ENCODE assay signal across 18 cellular contexts in the genomic region with DNA sequence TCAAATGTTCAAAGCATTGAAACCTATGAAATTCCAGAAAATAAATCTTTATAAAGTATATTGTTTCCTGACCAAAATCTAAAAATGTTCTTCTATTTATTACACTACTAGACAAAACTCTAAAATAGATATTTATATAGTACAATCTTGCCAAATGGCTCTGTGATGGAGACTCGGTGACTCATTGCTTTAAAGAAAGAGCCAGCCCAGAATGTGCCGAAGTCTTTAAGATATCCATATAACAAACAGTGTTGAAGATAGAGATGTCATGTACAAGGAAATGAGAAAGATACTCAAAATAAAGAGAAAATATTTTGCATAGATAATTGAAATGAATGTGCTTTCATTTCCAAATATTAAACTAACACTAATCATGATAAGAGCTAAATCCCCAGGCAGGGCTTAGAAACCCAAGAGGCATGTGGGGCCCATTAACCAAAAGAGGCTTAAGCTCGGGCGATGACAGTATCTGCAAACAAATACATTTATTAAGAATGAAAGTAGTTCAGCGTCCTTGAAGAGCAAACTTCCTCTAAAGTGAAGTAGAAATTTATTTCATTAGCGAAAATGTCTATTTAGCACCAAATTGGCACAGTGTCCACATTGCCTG.
DNase-seq lines count a peak whose midpoint lies in the region; ATAC-seq, FAIRE-seq and TF ChIP-seq lines count a peak whose summit lies in the region.
"Had no signal": no experiment of that assay in that cellular context is flagged by ENCODE, and none has a peak within 500 bp of the region (broad histone marks: within the 10 kb centered on the region; RNA-seq: fewer than 3 reads in every experiment).

No MANE protein-coding gene starts in this region.

- intact Hi-C loops in IMR-90 (cut with micrococcal nuclease), result no loop called here

- no peaks in the 10 kb centered on the region for H4K20me1 ChIP-seq in IMR-90 (ENCODE audit: insufficient read depth, low read length)

- H3K9me3 ChIP-seq in A549, result peaks cover 4% of the 10 kb centered on the region; the same call in 1 of the 3 replicates
- H3K9me3 ChIP-seq in IMR-90 (ENCODE audit: control insufficient read depth, insufficient read depth, low read length), result no peaks in the 10 kb centered on the region

- no peak for TF ChIP-seq CTCF in A549 (IDR thresholded peaks at IDR 0.05)
- TF ChIP-seq CTCF in IMR-90 (conservative IDR thresholded peaks at IDR 0.05; ENCODE audit: low read depth, low read length), result no peak
- no peak for TF ChIP-seq CTCF in astrocyte of the spinal cord (IDR thresholded peaks at IDR 0.05; ENCODE audit: low read depth, low read length)
- no peak for TF ChIP-seq CTCF in fibroblast of villous mesenchyme (IDR thresholded peaks at IDR 0.05; ENCODE audit: insufficient read depth, low read depth, low read length)

- H4K5ac ChIP-seq in IMR-90 (ENCODE audit: low read depth, low read length), result no peak overlapping the region

- BruUV-seq in IMR-90 (replicated peaks; lab: Mats Ljungman, UMichigan), result no TSS peak

- peak; percentile 28 for FAIRE-seq in A549 (lab: Jason Lieb, UNC)
- FAIRE-seq: G401.6, GM12891, HTR-8/SVneo had no signal

- H3K14ac ChIP-seq in IMR-90 (replicated peaks; ENCODE audit: low read depth, low read length), result no peak overlapping the region

- H3K4me1 ChIP-seq in A549 (no peaks in the 10 kb centered on the region), IMR-90 (ENCODE audit: control insufficient read depth, insufficient read depth, low read length) (peaks cover 2% of the 10 kb centered on the region)

- H3K27me3 ChIP-seq in IMR-90 (ENCODE audit: control insufficient read depth, insufficient read depth, low read length), result no peaks in the 10 kb centered on the region

- no peak overlapping the region for H2BK120ac ChIP-seq in IMR-90 (ENCODE audit: low read depth, low read length)

- H2BK15ac ChIP-seq in IMR-90 (ENCODE audit: low read depth, low read length), result peak overlapping the region; percentile 28; the same call in 1 of the 3 replicates

- POLR2A ChIA-PET in A549 (lab: Yijun Ruan, JAX), result no interaction called here
- POLR2A ChIA-PET in IMR-90 (lab: Charles Lee; ENCODE audit: unreplicated experiment), result no interaction called here

- TF ChIP-seq RAD21 in A549 (conservative IDR thresholded peaks at IDR 0.05 in 1 of 2, IDR thresholded peaks at IDR 0.05 in 1 of 2) (no peak), IMR-90 (IDR thresholded peaks at IDR 0.05; ENCODE audit: low read length) (no peak)

- TF ChIP-seq EP300 in A549 (IDR thresholded peaks at IDR 0.05), result no peak

- H3K27ac ChIP-seq in A549 (no peak overlapping the region), IMR-90 (ENCODE audit: insufficient read depth, low read length) (no peak overlapping the region; the same call in 1 of the 2 replicates)

- TF ChIP-seq POLR2A in A549 (IDR thresholded peaks at IDR 0.05; ENCODE audit: low read length) (no peak), IMR-90 (IDR thresholded peaks at IDR 0.05; ENCODE audit: low read depth, low read length) (no peak)

- no peak for ATAC-seq in A549
- ATAC-seq in IMR-90 (ENCODE audit: low read depth), result peak; percentile 61; the same call in 1 of the 2 replicates
- no peak for ATAC-seq in GM19452 (IDR thresholded peaks at IDR 0.05; ENCODE audit: unreplicated experiment)

- CTCF ChIA-PET in A549 (lab: Yijun Ruan, JAX) (no interaction called here), IMR-90 (lab: Yijun Ruan, JAX) (no interaction called here)

- no peak overlapping the region for H3K4me2 ChIP-seq in A549
- peak overlapping the region; percentile 71 for H3K4me2 ChIP-seq in IMR-90 (ENCODE audit: low read depth, low read length)

- H3K4ac ChIP-seq in IMR-90 (ENCODE audit: low read depth, low read length), result no peak overlapping the region

- dilution Hi-C loops in IMR-90 (cut with HindIII; ENCODE audit: low sequenced_read_pairs, unreplicated experiment), result no loop called here

- no peak overlapping the region for H4K91ac ChIP-seq in IMR-90 (ENCODE audit: insufficient read depth, low read depth, low read length)

- H2AK9ac ChIP-seq in IMR-90 (replicated peaks; ENCODE audit: low read depth, low read length, poor library complexity), result no peak overlapping the region

- H3K9ac ChIP-seq in IMR-90 (ENCODE audit: low read depth, low read length), result no peak overlapping the region

- H3K79me1 ChIP-seq in IMR-90 (ENCODE audit: low read depth in 1 of 2, low read length in 2 of 2), result no peaks in the 10 kb centered on the region

- no peak overlapping the region for H2AK5ac ChIP-seq in IMR-90 (ENCODE audit: low read depth, low read length)

- DNase-seq in A549 (ENCODE audit: low read depth in 1 of 2, low spot score in 1 of 2), result no peak
- peak; percentile 67 for DNase-seq in IMR-90
- DNase-seq in astrocyte of the spinal cord (ENCODE audit: low read depth, low spot score), result peak; percentile 18
- peak; percentile 12 for DNase-seq in fibroblast of villous mesenchyme (ENCODE audit: low read depth)
- DNase-seq in stimulated activated CD4-positive, alpha-beta T cell treated with anti-CD3 and anti-CD28 coated beads, Interleukin-12 subunit alpha, Interleukin-12 subunit beta, amount 100 ng/mL, for 4 hours, result no peak
- no peak for DNase-seq in LoVo (ENCODE audit: low spot score)
- no peak for DNase-seq in dedifferentiated amniotic fluid mesenchymal stem cell (ENCODE audit: extremely low spot score)
- DNase-seq: CD4-positive, CD25-positive, alpha-beta regulatory T cell; DMS79; HCEC 1CT; NCI-H1048; NCI-H146; NCI-H774; SIG-M5 had no signal

- H4K8ac ChIP-seq in IMR-90 (ENCODE audit: low read depth in 2 of 2, low read length in 2 of 2), result 0 out of 4 replicates have a peak overlapping the region, but pooled peaks have one; percentile 0 to 31

- no peak overlapping the region; the same call in 1 of the 2 replicates for H3K18ac ChIP-seq in IMR-90 (ENCODE audit: low read depth, low read length)

- H2AFZ ChIP-seq in IMR-90 (replicated peaks; ENCODE audit: low read length, poor library complexity), result no peak overlapping the region

- WGBS in A549 (ENCODE audit: missing lambda C conversion rate), result 72% methylated on average over 6 of the region's 6 CpGs
- no CpG with 5 or more reads among the region's 6 CpGs for WGBS in IMR-90 (ENCODE audit: extremely low coverage in 2 of 2, insufficient read length in 1 of 2), 2 experiments

- H3K36me3 ChIP-seq in IMR-90 (ENCODE audit: control insufficient read depth, insufficient read depth, low read length), result no peaks in the 10 kb centered on the region

- in situ Hi-C loops in IMR-90 (cut with MboI; ENCODE audit: low sequenced_read_pairs) (no loop called here), astrocyte of the spinal cord (cut with HindIII; ENCODE audit: low sequenced_read_pairs) (no loop called here)

- peak overlapping the region; percentile 41 for H2BK5ac ChIP-seq in IMR-90 (ENCODE audit: low read depth, low read length, poor library complexity, severe bottlenecking)

- no peak overlapping the region for H3K56ac ChIP-seq in IMR-90 (ENCODE audit: extremely low read depth, insufficient read depth, low read length)

- H2BK20ac ChIP-seq in IMR-90 (ENCODE audit: low read depth, low read length), result no peak overlapping the region; the same call in 1 of the 2 replicates

- H3K23ac ChIP-seq in IMR-90 (ENCODE audit: low read depth, low read length), result no peak overlapping the region

- peaks cover 7% of the 10 kb centered on the region; the same call in 1 of the 2 replicates for H3K9me1 ChIP-seq in IMR-90 (ENCODE audit: insufficient read depth, low read length)

- no peak overlapping the region for H3K4me3 ChIP-seq in A549
- no peak overlapping the region for H3K4me3 ChIP-seq in IMR-90 (ENCODE audit: insufficient read depth, low read depth, low read length)
- no peak overlapping the region for H3K4me3 ChIP-seq in astrocyte of the spinal cord (ENCODE audit: low read depth, low read length)
- H3K4me3 ChIP-seq in fibroblast of villous mesenchyme (ENCODE audit: low read depth, low read length), result no peak overlapping the region

TF ChIP-seq in A549, 52 proteins besides CTCF, POLR2A, EP300 and RAD21 (continues in another document):
- TF ChIP-seq EHF (CRISPR knock-in tag; IDR thresholded peaks at IDR 0.05), result no peak
- no peak for TF ChIP-seq ZSCAN20 (CRISPR knock-in tag; IDR thresholded peaks at IDR 0.05)
- TF ChIP-seq POLR2AphosphoS2 (conservative IDR thresholded peaks at IDR 0.05; ENCODE audit: low read length), result no peak
- TF ChIP-seq HDAC2 (IDR thresholded peaks at IDR 0.05), result no peak
- TF ChIP-seq GATA3 (IDR thresholded peaks at IDR 0.05; ENCODE audit: borderline replicate concordance), result no peak
- no peak for TF ChIP-seq RFX5 (IDR thresholded peaks at IDR 0.05)
- TF ChIP-seq BHLHE40 (IDR thresholded peaks at IDR 0.05; ENCODE audit: low read depth, low read length), result no peak
- TF ChIP-seq FOSB (CRISPR knock-in tag; IDR thresholded peaks at IDR 0.05), result no peak
- no peak for TF ChIP-seq CHD2 (IDR thresholded peaks at IDR 0.05; ENCODE audit: low read length, partially characterized antibody)
- no peak for TF ChIP-seq SMC3 (IDR thresholded peaks at IDR 0.05)
- TF ChIP-seq HOXB13 (CRISPR knock-in tag; IDR thresholded peaks at IDR 0.05; ENCODE audit: low read depth), result no peak

TF ChIP-seq in IMR-90, 13 proteins besides CTCF, POLR2A, EP300 and RAD21:
- TF ChIP-seq FOS (IDR thresholded peaks at IDR 0.05; ENCODE audit: low read depth, low read length) (0 out of 2 replicates have a peak, but pooled peaks have one; percentile 9), MAZ (IDR thresholded peaks at IDR 0.05; ENCODE audit: borderline replicate concordance, low read depth, low read length) (no peak)

Comparison
In these comparisons a context has a peak if more than half of its experiments do, and no peak if none do; other contexts are left out.
1. DNase-seq: peak in IMR-90 (single experiment), astrocyte of the spinal cord (single experiment) and fibroblast of villous mesenchyme (single experiment); none in A549 (0 of 2), stimulated activated CD4-positive, alpha-beta T cell treated with anti-CD3 and anti-CD28 coated beads, Interleukin-12 subunit alpha, Interleukin-12 subunit beta, amount 100 ng/mL, for 4 hours (single experiment), LoVo (single experiment) and dedifferentiated amniotic fluid mesenchymal stem cell (single experiment).